In the genomic region with DNA sequence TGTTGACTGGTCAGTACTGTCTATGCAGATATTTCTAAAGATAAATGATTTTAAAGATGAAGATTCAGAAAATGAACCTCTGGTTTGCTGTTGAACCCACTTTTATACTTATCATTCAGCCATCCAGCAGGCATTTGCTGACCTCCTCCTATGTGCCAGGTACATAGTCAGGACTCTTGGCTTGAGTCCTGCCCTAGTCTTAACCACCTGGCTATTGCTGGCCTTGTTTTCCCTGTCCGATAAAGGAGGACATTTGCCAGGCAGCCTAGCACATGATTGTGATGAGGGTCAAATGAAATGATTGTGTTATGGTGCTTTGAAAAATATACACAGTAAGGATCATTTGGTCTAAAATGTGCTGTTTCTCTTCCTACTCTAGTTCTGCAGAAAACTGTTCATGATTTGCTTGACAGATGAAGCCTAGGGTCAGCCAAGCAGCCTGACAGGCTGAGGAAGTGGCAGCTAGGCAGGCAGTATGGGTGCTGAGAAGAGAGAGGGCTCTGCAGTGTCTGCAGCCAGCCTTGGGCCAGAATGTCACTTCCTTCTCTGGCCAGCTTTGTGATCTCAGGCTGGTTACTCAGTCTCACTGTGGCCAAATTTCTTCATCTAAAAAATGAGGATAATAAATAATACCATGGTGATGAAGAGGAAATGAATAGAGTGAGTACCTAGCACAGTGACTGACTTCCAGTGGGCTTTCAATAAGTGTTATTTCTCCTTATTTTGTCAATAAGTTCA, we compare ENCODE assay signal across 11 cellular contexts. TPM values are rescaled to one million over a fixed set of nuclear protein-coding genes. Genes with fewer than 3 reads are reported as not detected.
"Had no signal": no experiment of that assay in that cellular context is flagged by ENCODE, and none has a peak within 500 bp of the region (broad histone marks: within the 10 kb centered on the region; RNA-seq: fewer than 3 reads in every experiment).

No MANE protein-coding gene starts in this region.

- H3K27ac ChIP-seq: brain microvascular endothelial cell, psoas muscle, sigmoid colon had no signal

- H3K4me3 ChIP-seq: psoas muscle, sigmoid colon, upper lobe of left lung had no signal

- H3K27me3 ChIP-seq: brain microvascular endothelial cell, sigmoid colon, upper lobe of left lung had no signal

- ATAC-seq: SK-N-SH treated with all-trans-retinoic acid at 6 μM for 48 hours had no signal

- DNase-seq: activated B cell treated with CpG ODN at 0.5 μM for 24 hours; activated effector memory CD4-positive, alpha-beta T cell treated with Interleukin-2 at 50 U/mL for 16 hours; activated T-cell treated with anti-CD3 and anti-CD28 coated beads, Interleukin-2, amount 50 U/mL, for 24 hours; amygdala; brain microvascular endothelial cell; psoas muscle; sigmoid colon; stimulated activated CD4-positive, alpha-beta T cell treated with anti-CD3 and anti-CD28 coated beads, Interleukin-12 subunit alpha, Interleukin-12 subunit beta, amount 100 ng/mL, for 4 hours; stimulated activated naive CD4-positive, alpha-beta T cell treated with Interleukin-2 at 50 U/mL for 16 hours; upper lobe of left lung had no signal

- H3K9me3 ChIP-seq: psoas muscle, sigmoid colon, upper lobe of left lung had no signal

RNA-seq across cellular contexts. Expression of gene CLEC3B, which starts 36.3 kb away (rescaled TPM):
- total RNA-seq: activated B cell treated with CpG ODN at 0.5 μM for 24 hours had no signal
